In genomic region chr13:99086149-99086868, GRCh38 we compare ENCODE assay signal across 8 cellular contexts.
DNase-seq lines count a peak whose midpoint lies in the region; ATAC-seq and TF ChIP-seq lines count a peak whose summit lies in the region.

No MANE protein-coding gene starts in this region.

- no peaks in the 10 kb centered on the region for H3K79me1 ChIP-seq in neuronal stem cell (ENCODE audit: low read depth, low read length)

- no peak for DNase-seq in AG04449 (ENCODE audit: low read depth, low spot score)
- DNase-seq in OCI-M1 (lab: John Stamatoyannopoulos, UW) = peak; percentile 44
- DNase-seq in activated effector memory CD4-positive, alpha-beta T cell treated with Interleukin-2 at 50 U/mL for 16 hours = peak; percentile 64
- DNase-seq in foreskin keratinocyte = peak in 1 of 2 donors; percentile 44
- DNase-seq in neuronal stem cell (ENCODE audit: low spot score) = peak; percentile 51

- no peak overlapping the region for H2BK15ac ChIP-seq in neuronal stem cell (ENCODE audit: low read length)

- H3K27me3 ChIP-seq in foreskin keratinocyte = no peaks in the 10 kb centered on the region
- H3K27me3 ChIP-seq in neuronal stem cell (ENCODE audit: control insufficient read depth in 3 of 3, insufficient read depth in 3 of 3, low read depth in 1 of 3, low read length in 3 of 3) = peaks cover 9 to 71% (median 36%) of the 10 kb centered on the region in 3 experiments
- H3K27me3 ChIP-seq in thymus (ENCODE audit: control insufficient read depth, insufficient read depth) = no peaks in the 10 kb centered on the region

- no peak overlapping the region for H2BK5ac ChIP-seq in neuronal stem cell (ENCODE audit: low read length)

- H3K36me3 ChIP-seq in neuronal stem cell (replicated peaks in 1 of 2; ENCODE audit: control insufficient read depth in 2 of 2, insufficient read depth in 2 of 2, low read length in 2 of 2) = no peaks in the 10 kb centered on the region
- no peaks in the 10 kb centered on the region for H3K36me3 ChIP-seq in thymus (ENCODE audit: control insufficient read depth, insufficient read depth)

- no peak overlapping the region for H3K23ac ChIP-seq in neuronal stem cell (ENCODE audit: low read depth, low read length, poor library complexity)

- no CpG with 5 or more reads among the region's 121 CpGs for WGBS in neuronal stem cell (ENCODE audit: extremely low coverage in 2 of 2, insufficient read length in 2 of 2, insufficient replicate concordance in 1 of 2), 2 donors
- WGBS in thymus = under 1% methylated on average over 120 of the region's 121 CpGs

- TF ChIP-seq CTCF in AG04449 (IDR thresholded peaks at IDR 0.05; ENCODE audit: insufficient read depth, low read length, missing control alignments) = peak; percentile 17
- peak; percentile 22 for TF ChIP-seq CTCF in foreskin keratinocyte (conservative IDR thresholded peaks at IDR 0.05)

- H2BK12ac ChIP-seq in neuronal stem cell (ENCODE audit: low read length) = no peak overlapping the region

- CTCF ChIA-PET in AG04449 (lab: Yijun Ruan, JAX) = interaction anchor here (0.7 to 1.0 kb wide), 2 partner anchors 11 to 20 kb away, joined by 3 read pairs; no protein-coding TSS in a partner anchor

- peak overlapping the region; percentile 66 for H3K4me3 ChIP-seq in AG04449 (ENCODE audit: low read depth, low read length)
- H3K4me3 ChIP-seq in neuronal stem cell (ENCODE audit: low read length in 2 of 2) = peak overlapping the region; percentile 56 to 83
- peak overlapping the region; percentile 71 for H3K4me3 ChIP-seq in thymus (ENCODE audit: low read length)

- peak; percentile 48 for ATAC-seq in GM18867 (IDR thresholded peaks at IDR 0.05; ENCODE audit: unreplicated experiment)
- ATAC-seq in HG03097 (IDR thresholded peaks at IDR 0.05; ENCODE audit: low FRiP score, unreplicated experiment) = peak; percentile 39
- peak; percentile 66 for ATAC-seq in foreskin keratinocyte

- H2BK120ac ChIP-seq in neuronal stem cell (ENCODE audit: low read depth, low read length) = peak overlapping the region; percentile 40

- H3K4me2 ChIP-seq in neuronal stem cell (ENCODE audit: insufficient read depth, low read length, poor library complexity, severe bottlenecking) = peak overlapping the region; percentile 98

- H3K9ac ChIP-seq in neuronal stem cell (ENCODE audit: low read depth, low read length, poor library complexity) = peak overlapping the region; percentile 80

- H3K27ac ChIP-seq in foreskin keratinocyte (peak overlapping the region; percentile 63), neuronal stem cell (replicated peaks; ENCODE audit: low read length) (no peak overlapping the region), thymus (ENCODE audit: low read depth) (peak overlapping the region; percentile 77)

- H3K9me3 ChIP-seq in neuronal stem cell (replicated peaks in 1 of 2; ENCODE audit: control insufficient read depth in 2 of 2, insufficient read depth in 1 of 2, low read depth in 1 of 2, low read length in 2 of 2) (no peaks in the 10 kb centered on the region), thymus (ENCODE audit: control insufficient read depth) (no peaks in the 10 kb centered on the region)

- H3K4ac ChIP-seq in neuronal stem cell (ENCODE audit: low read length) = no peak overlapping the region

- H3K14ac ChIP-seq in neuronal stem cell (ENCODE audit: low read length) = peak overlapping the region; percentile 67

- H2AK5ac ChIP-seq in neuronal stem cell (ENCODE audit: low read depth, low read length) = peak overlapping the region; percentile 84

- H3K18ac ChIP-seq in neuronal stem cell (ENCODE audit: low read length) = peak overlapping the region; percentile 94

- peak overlapping the region; percentile 6 for H4K8ac ChIP-seq in neuronal stem cell (ENCODE audit: low read depth, low read length)

- POLR2A ChIA-PET in AG04449 (lab: Yijun Ruan, JAX) = no interaction called here

- H3K4me1 ChIP-seq in foreskin keratinocyte (no peaks in the 10 kb centered on the region), neuronal stem cell (ENCODE audit: control insufficient read depth in 2 of 2, insufficient read depth in 1 of 2, low read depth in 1 of 2, low read length in 2 of 2) (peaks cover 0 to 9% of the 10 kb centered on the region in 2 donors), thymus (ENCODE audit: control insufficient read depth, insufficient read depth, low read length) (peaks cover 6% of the 10 kb centered on the region)

- peak overlapping the region; percentile 92 for H2AFZ ChIP-seq in neuronal stem cell (ENCODE audit: low read length)

- no peak overlapping the region for H4K91ac ChIP-seq in neuronal stem cell (ENCODE audit: low read depth, low read length, poor library complexity)
